18 cellular contexts compared by ENCODE assay signal in the genomic region with DNA sequence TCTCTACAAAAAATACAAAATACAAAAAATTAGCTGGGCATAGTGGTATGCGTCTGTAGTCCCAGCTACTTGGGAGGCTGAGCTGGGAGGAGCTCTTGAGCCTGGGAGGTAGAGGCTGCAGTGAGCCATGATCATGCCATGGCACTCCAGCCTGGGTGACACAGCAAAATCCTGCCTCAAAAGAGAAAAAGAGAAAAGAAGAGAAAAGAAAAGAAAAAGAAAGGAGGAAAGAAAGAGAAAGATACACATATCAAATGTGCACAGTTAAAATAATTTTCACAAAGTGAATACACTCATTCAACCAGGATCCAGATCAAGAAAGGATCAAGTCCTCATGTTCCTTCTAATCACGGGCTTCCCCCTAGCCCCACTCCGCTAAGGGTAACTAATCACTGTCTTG. TPM values are rescaled to one million over a fixed set of nuclear protein-coding genes. Genes with fewer than 3 reads are reported as not detected.
DNase-seq lines count a peak whose midpoint lies in the region; ATAC-seq, FAIRE-seq and TF ChIP-seq lines count a peak whose summit lies in the region.
"Had no signal": no experiment of that assay in that cellular context is flagged by ENCODE, and none has a peak within 500 bp of the region (broad histone marks: within the 10 kb centered on the region; RNA-seq: fewer than 3 reads in every experiment).

No MANE protein-coding gene starts in this region.

- BruUV-seq in K562 (replicated peaks; lab: Mats Ljungman, UMichigan): no TSS peak

- H3K9ac ChIP-seq in K562 (ENCODE audit: insufficient read depth in 1 of 2, low read depth in 2 of 2, low read length in 2 of 2): no peak overlapping the region

- no peak overlapping the region for H3K27ac ChIP-seq in GM23338 (ENCODE audit: low read depth)
- H3K27ac ChIP-seq in HEK293 (ENCODE audit: extremely low read depth, low read depth, low read length): no peak overlapping the region
- no peak overlapping the region for H3K27ac ChIP-seq in K562 (ENCODE audit: extremely low read depth, low read depth, low read length)

- in situ Hi-C loops in K562 (cut with MboI): no loop called here

- no peaks in the 10 kb centered on the region for H3K9me2 ChIP-seq in GM23338 (ENCODE audit: insufficient read depth)

- no peaks in the 10 kb centered on the region; the same call in none of the 2 replicates for H3K36me3 ChIP-seq in GM23338 (ENCODE audit: insufficient read depth)
- peaks cover 5 to 9% of the 10 kb centered on the region in 2 experiments; a peak in 2 of 3 replicates for H3K36me3 ChIP-seq in HEK293 (ENCODE audit: control insufficient read depth in 2 of 2, insufficient read depth in 1 of 2, low read length in 2 of 2)
- no peaks in the 10 kb centered on the region for H3K36me3 ChIP-seq in K562 (ENCODE audit: control insufficient read depth, insufficient read depth, low read length)

- TF ChIP-seq RAD21 in K562 (CRISPR knock-in tag; conservative IDR thresholded peaks at IDR 0.05 in 1 of 2, IDR thresholded peaks at IDR 0.05 in 1 of 2): no peak

- TF ChIP-seq EP300 in K562 (IDR thresholded peaks at IDR 0.05; ENCODE audit: low read length): no peak

- H3K4me3 Mint-ChIP-seq in activated CD4-positive, alpha-beta T cell treated with anti-CD3 and anti-CD28 coated beads for 36 hours: no peak overlapping the region
- H3K4me3 Mint-ChIP-seq in GM23338: no peak overlapping the region
- H3K4me3 Mint-ChIP-seq: CD4-positive, alpha-beta memory T cell had no signal

- WGBS in K562 (ENCODE audit: insufficient coverage, low coverage, missing lambda C conversion rate): 83% methylated on average over 3 of the region's 3 CpGs

- CTCF ChIA-PET in activated CD4-positive, alpha-beta T cell treated with anti-CD3 and anti-CD28 coated beads for 36 hours (lab: Charles Lee): interaction anchor here (0.7 kb wide), 1 partner anchor 445 kb away, joined by 3 read pairs; no protein-coding TSS in a partner anchor
- CTCF ChIA-PET in HEK293 (lab: Yijun Ruan, JAX): no interaction called here
- CTCF ChIA-PET in K562 (lab: Yijun Ruan, JAX; ENCODE audit: low intra/inter-chr PET ratio): no interaction called here

- no peaks in the 10 kb centered on the region for H3K9me3 Mint-ChIP-seq in activated CD4-positive, alpha-beta T cell treated with anti-CD3 and anti-CD28 coated beads for 36 hours (ENCODE audit: low read depth)
- H3K9me3 Mint-ChIP-seq in GM23338: no peaks in the 10 kb centered on the region
- H3K9me3 Mint-ChIP-seq: CD4-positive, alpha-beta memory T cell had no signal

- POLR2A ChIA-PET in activated CD4-positive, alpha-beta T cell treated with anti-CD3 and anti-CD28 coated beads for 36 hours (lab: Charles Lee): no interaction called here
- POLR2A ChIA-PET in HEK293 (lab: Yijun Ruan, JAX): no interaction called here
- POLR2A ChIA-PET in K562 (lab: Yijun Ruan, JAX): interaction anchor here (1.1 to 1.6 kb wide), 2 partner anchors 8 to 13 kb away, joined by 3 to 4 read pairs; no protein-coding TSS in a partner anchor

- H4K20me1 ChIP-seq in GM23338 (replicated peaks; ENCODE audit: insufficient read depth) (no peaks in the 10 kb centered on the region), K562 (replicated peaks; ENCODE audit: control insufficient read depth, insufficient read depth, low read length) (no peaks in the 10 kb centered on the region)

- no peak for TF ChIP-seq CTCF in GM23338 (conservative IDR thresholded peaks at IDR 0.05; ENCODE audit: low read depth in 2 of 2)
- no peak for TF ChIP-seq CTCF in HEK293 (tag by site-specific recombination; IDR thresholded peaks at IDR 0.05)
- no peak for TF ChIP-seq CTCF in K562 (IDR thresholded peaks at IDR 0.05 in 2 of 3, conservative IDR thresholded peaks at IDR 0.05 in 1 of 3; ENCODE audit: insufficient read depth in 2 of 3, low read depth in 1 of 3, low read length in 3 of 3)

- FAIRE-seq in K562 (lab: Jason Lieb, UNC): no peak
- FAIRE-seq: GM12891, GM18507, H1 had no signal

- no peak for TF ChIP-seq POLR2A in K562 (conservative IDR thresholded peaks at IDR 0.05)

- peak overlapping the region; percentile 13 for H3K27ac Mint-ChIP-seq in activated CD4-positive, alpha-beta T cell treated with anti-CD3 and anti-CD28 coated beads for 36 hours
- H3K27ac Mint-ChIP-seq in GM23338: peak overlapping the region; percentile 28; the same call in 1 of the 2 replicates
- H3K27ac Mint-ChIP-seq: CD4-positive, alpha-beta memory T cell had no signal

- H3K4me2 ChIP-seq in GM23338: no peak overlapping the region
- no peak overlapping the region for H3K4me2 ChIP-seq in K562 (ENCODE audit: insufficient read depth, low read length)

- no peaks in the 10 kb centered on the region for H3K79me2 ChIP-seq in GM23338 (replicated peaks; ENCODE audit: insufficient read depth)
- no peaks in the 10 kb centered on the region for H3K79me2 ChIP-seq in K562 (ENCODE audit: control insufficient read depth, insufficient read depth, low read length)

- no peaks in the 10 kb centered on the region for H3K27me3 Mint-ChIP-seq in activated CD4-positive, alpha-beta T cell treated with anti-CD3 and anti-CD28 coated beads for 36 hours
- H3K27me3 Mint-ChIP-seq in GM23338 (ENCODE audit: insufficient read depth, low read depth, poor library complexity): peaks cover 5% of the 10 kb centered on the region
- H3K27me3 Mint-ChIP-seq: CD4-positive, alpha-beta memory T cell had no signal

- no peak for DNase-seq in activated CD4-positive, alpha-beta T cell treated with anti-CD3 and anti-CD28 coated beads for 36 hours
- DNase-seq in activated CD4-positive, alpha-beta T cell treated with anti-CD3 and anti-CD28 coated beads, Interleukin-2, amount 50 U/mL, for 1 hour: no peak
- DNase-seq in GM23338 (ENCODE audit: low spot score) (no peak), K562 (ENCODE audit: extremely low read depth in 1 of 4, low spot score in 3 of 4) (no peak), NCI-H526 (lab: John Stamatoyannopoulos, UW) (no peak)
- DNase-seq: C1 segment of cervical spinal cord; Calu3; CD4-positive, alpha-beta memory T cell; COR-L47; DMS53; DMS79 treated with DMSO at 0.1 percent for 48 hours; GF-D8; H7; HCEC 1CT had no signal

- no peak for ATAC-seq in activated CD4-positive, alpha-beta T cell treated with anti-CD3 and anti-CD28 coated beads for 36 hours
- ATAC-seq in GM23338 (no peak), K562 (no peak)

- H3K4me1 Mint-ChIP-seq in activated CD4-positive, alpha-beta T cell treated with anti-CD3 and anti-CD28 coated beads for 36 hours: peaks cover 5% of the 10 kb centered on the region
- H3K4me1 Mint-ChIP-seq in GM23338: 0 out of 3 replicates have a peak, but pooled peaks cover 2% of the 10 kb centered on the region

- peaks cover 9% of the 10 kb centered on the region for H3K27me3 ChIP-seq in GM23338 (ENCODE audit: insufficient read depth)
- H3K27me3 ChIP-seq in K562 (ENCODE audit: control insufficient read depth in 2 of 2, insufficient read depth in 2 of 2, low read length in 2 of 2): no peaks in the 10 kb centered on the region

- H3K9me3 ChIP-seq in HEK293 (ENCODE audit: control insufficient read depth, insufficient read depth, low read depth, low read length): no peaks in the 10 kb centered on the region
- H3K9me3 ChIP-seq in K562 (replicated peaks; ENCODE audit: control insufficient read depth, insufficient read depth, low read depth, low read length): no peaks in the 10 kb centered on the region

- peaks cover 29% of the 10 kb centered on the region for H3K36me3 Mint-ChIP-seq in activated CD4-positive, alpha-beta T cell treated with anti-CD3 and anti-CD28 coated beads for 36 hours (ENCODE audit: low read depth)
- H3K36me3 Mint-ChIP-seq in GM23338 (ENCODE audit: low read depth): no peaks in the 10 kb centered on the region

- no peak overlapping the region for H3K4me3 ChIP-seq in GM23338
- no peak overlapping the region for H3K4me3 ChIP-seq in HEK293 (ENCODE audit: low read depth, low read length)
- no peak overlapping the region for H3K4me3 ChIP-seq in K562

- no peaks in the 10 kb centered on the region for H3K9me1 ChIP-seq in K562 (ENCODE audit: control insufficient read depth, insufficient read depth, low read length)

- peaks cover under 1% of the 10 kb centered on the region; the same call in 1 of the 2 replicates for H3F3A ChIP-seq in GM23338 (replicated peaks; ENCODE audit: low read depth)

- H2AFZ ChIP-seq in GM23338 (no peak overlapping the region), K562 (ENCODE audit: low read depth, low read length) (no peak overlapping the region)

- intact Hi-C loops in activated CD4-positive, alpha-beta T cell treated with anti-CD3 and anti-CD28 coated beads for 36 hours (cut with DNase I, micrococcal nuclease): no loop called here
- intact Hi-C loops in K562 (cut with micrococcal nuclease): no loop called here

- H3K4me1 ChIP-seq in GM23338 (ENCODE audit: insufficient read depth): no peaks in the 10 kb centered on the region; the same call in 1 of the 2 replicates
- H3K4me1 ChIP-seq in HEK293 (ENCODE audit: control insufficient read depth, insufficient read depth, low read length): peaks cover 10% of the 10 kb centered on the region
- peaks cover 9 to 10% of the 10 kb centered on the region in 2 experiments; a peak in 4 of 5 replicates for H3K4me1 ChIP-seq in K562 (replicated peaks in 1 of 2; ENCODE audit: control insufficient read depth in 2 of 2, insufficient read depth in 2 of 2, low read length in 2 of 2)

RNA-seq across cellular contexts. Expression of a gene that starts 5.8 kb away (rescaled TPM):
- 1 to 10 TPM; 3.4 to 5.0 TPM for total RNA-seq in activated CD4-positive, alpha-beta T cell treated with anti-CD3 and anti-CD28 coated beads for 36 hours
- 1.8 and 2.8 TPM in 2 replicates for total RNA-seq in GM23338 (2014; rRNA removed; shearing (Covaris generic))
- polyA plus RNA-seq in GM23338 (2016; fragmentation: Nextera tagmentation; extraction: Ambion mirVana) (5.9 and 7.8 TPM in 2 replicates), K562 (2011; rRNA removed) (3.3 and 4.3 TPM in 2 replicates), K562 (2014; fragmentation: Illumina TruSeq; extraction: Trizol) (1.6 and 1.9 TPM in 2 replicates), K562 (2014; fragmentation: Nextera tagmentation; extraction: Ambion mirVana) (1 to 10 TPM; 1.8 to 2.7 TPM), K562 (2014; rRNA removed) (7.6 and 10.5 TPM in 2 replicates)
- total RNA-seq in K562 (2011; cell fraction: chromatin; rRNA removed; ENCODE audit: low replicate concordance): 8.6 and 14.3 TPM in 2 replicates
- 7.0 and 8.2 TPM in 2 replicates for total RNA-seq in K562 (2011; cell fraction: nucleolus; rRNA removed)
- total RNA-seq in K562 (2011; cell fraction: nucleoplasm; rRNA removed): 12.8 and 14.5 TPM in 2 replicates
- total RNA-seq in K562 (2014; rRNA removed) (8.7 and 10.7 TPM in 2 replicates), K562 (2014; rRNA removed; fragmentation: Illumina TruSeq; extraction: Trizol) (3.3 and 3.7 TPM in 2 replicates), K562 (2015; rRNA removed; fragmentation: Illumina TruSeq; extraction: Trizol) (4.0 and 5.7 TPM in 2 replicates), K562 (2021) (10.4 and 12.9 TPM in 2 replicates)
- polyA plus RNA-seq in K562 (2011; cell fraction: cytosol; rRNA removed): 4.1 and 8.9 TPM in 2 replicates
- polyA plus RNA-seq in K562 (2011; cell fraction: nucleus; rRNA removed): 7.1 and 8.8 TPM in 2 replicates
- 5.1 and 5.6 TPM in 2 replicates for polyA plus RNA-seq in K562 (2012)
- polyA minus RNA-seq in K562 (2011; rRNA and poly(A)+ RNA removed): 3.5 and 7.9 TPM in 2 replicates
- polyA minus RNA-seq in K562 (2011; cell fraction: cytosol; rRNA and poly(A)+ RNA removed): 1.5 and 3.6 TPM in 2 replicates
- 16.2 and 35.0 TPM in 2 replicates for polyA minus RNA-seq in K562 (2011; cell fraction: nucleus; rRNA and poly(A)+ RNA removed)

RNA-seq across cellular contexts. Expression of a gene that starts 27.4 kb away (rescaled TPM):
- 10 to 100 TPM; 18.0 to 26.7 TPM for total RNA-seq in activated CD4-positive, alpha-beta T cell treated with anti-CD3 and anti-CD28 coated beads for 36 hours
- 13.6 and 13.9 TPM in 2 replicates for total RNA-seq in GM23338 (2014; rRNA removed; shearing (Covaris generic))
- polyA plus RNA-seq in GM23338 (2016; fragmentation: Nextera tagmentation; extraction: Ambion mirVana) (5.7 and 6.5 TPM in 2 replicates), K562 (2011; rRNA removed) (3.9 and 5.0 TPM in 2 replicates), K562 (2014; fragmentation: Illumina TruSeq; extraction: Trizol) (13.9 and 14.3 TPM in 2 replicates), K562 (2014; fragmentation: Nextera tagmentation; extraction: Ambion mirVana) (1 to 10 TPM in 1 of 2 experiments, under 1 TPM in 1; 0.41 to 1.6 TPM), K562 (2014; rRNA removed) (5.3 and 8.0 TPM in 2 replicates)
- total RNA-seq in K562 (2011; cell fraction: chromatin; rRNA removed; ENCODE audit: low replicate concordance): 36.3 and 45.3 TPM in 2 replicates
- total RNA-seq in K562 (2011; cell fraction: nucleolus; rRNA removed): 14.8 and 15.3 TPM in 2 replicates
- 30.1 and 40.2 TPM in 2 replicates for total RNA-seq in K562 (2011; cell fraction: nucleoplasm; rRNA removed)
- total RNA-seq in K562 (2014; rRNA removed) (7.3 and 7.4 TPM in 2 replicates), K562 (2014; rRNA removed; fragmentation: Illumina TruSeq; extraction: Trizol) (6.7 and 8.3 TPM in 2 replicates), K562 (2015; rRNA removed; fragmentation: Illumina TruSeq; extraction: Trizol) (7.5 and 8.3 TPM in 2 replicates), K562 (2021) (16.5 and 17.6 TPM in 2 replicates)
- 2.7 and 3.3 TPM in 2 replicates for polyA plus RNA-seq in K562 (2011; cell fraction: cytosol; rRNA removed)
- 14.3 and 14.7 TPM in 2 replicates for polyA plus RNA-seq in K562 (2011; cell fraction: nucleus; rRNA removed)
- polyA plus RNA-seq in K562 (2012): 15.5 and 32.5 TPM in 2 replicates
- 8.8 and 10.8 TPM in 2 replicates for polyA minus RNA-seq in K562 (2011; rRNA and poly(A)+ RNA removed)
- polyA minus RNA-seq in K562 (2011; cell fraction: cytosol; rRNA and poly(A)+ RNA removed): 12.1 and 12.4 TPM in 2 replicates
- 17.4 and 22.1 TPM in 2 replicates for polyA minus RNA-seq in K562 (2011; cell fraction: nucleus; rRNA and poly(A)+ RNA removed)
